ENCODE assay signal across 1 cellular context in genomic region chr1:91500756-91501526, GRCh38.
TF ChIP-seq lines count a peak whose summit lies in the region.

CDC7 (plus strand) TSS chr1:91500851; CDS start chr1:91501717, 866 bp downstream.

TF ChIP-seq in A549, 52 proteins besides CTCF, POLR2A, EP300 and RAD21 (continued from another document):
- TF ChIP-seq E2F6 (IDR thresholded peaks at IDR 0.05; ENCODE audit: borderline replicate concordance, low read depth) (peak; percentile 95), PHF8 (IDR thresholded peaks at IDR 0.05; ENCODE audit: borderline replicate concordance, low read depth) (peak; percentile 43; the same call in 1 of the 2 replicates), TFCP2L1 (CRISPR knock-in tag; IDR thresholded peaks at IDR 0.05) (no peak), ZFP36 (IDR thresholded peaks at IDR 0.05; ENCODE audit: borderline replicate concordance, partially characterized antibody) (no peak), RARB (CRISPR knock-in tag; IDR thresholded peaks at IDR 0.05) (no peak), MYC (IDR thresholded peaks at IDR 0.05; ENCODE audit: borderline replicate concordance, low read length) (peak; percentile 37), CHD4 (IDR thresholded peaks at IDR 0.05; ENCODE audit: borderline replicate concordance) (no peak), NPAS2 (CRISPR knock-in tag; IDR thresholded peaks at IDR 0.05; ENCODE audit: borderline replicate concordance) (no peak)
- TF ChIP-seq, protein P1, sequence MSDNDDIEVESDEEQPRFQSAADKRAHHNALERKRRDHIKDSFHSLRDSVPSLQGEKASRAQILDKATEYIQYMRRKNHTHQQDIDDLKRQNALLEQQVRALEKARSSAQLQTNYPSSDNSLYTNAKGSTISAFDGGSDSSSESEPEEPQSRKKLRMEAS (IDR thresholded peaks at IDR 0.05): peak; percentile 90
- TF ChIP-seq, protein P2, sequence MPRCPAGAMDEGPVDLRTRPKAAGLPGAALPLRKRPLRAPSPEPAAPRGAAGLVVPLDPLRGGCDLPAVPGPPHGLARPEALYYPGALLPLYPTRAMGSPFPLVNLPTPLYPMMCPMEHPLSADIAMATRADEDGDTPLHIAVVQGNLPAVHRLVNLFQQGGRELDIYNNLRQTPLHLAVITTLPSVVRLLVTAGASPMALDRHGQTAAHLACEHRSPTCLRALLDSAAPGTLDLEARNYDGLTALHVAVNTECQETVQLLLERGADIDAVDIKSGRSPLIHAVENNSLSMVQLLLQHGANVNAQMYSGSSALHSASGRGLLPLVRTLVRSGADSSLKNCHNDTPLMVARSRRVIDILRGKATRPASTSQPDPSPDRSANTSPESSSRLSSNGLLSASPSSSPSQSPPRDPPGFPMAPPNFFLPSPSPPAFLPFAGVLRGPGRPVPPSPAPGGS (IDR thresholded peaks at IDR 0.05): no peak
